Comparison of ENCODE assay signal across 10 cellular contexts in the genomic region with DNA sequence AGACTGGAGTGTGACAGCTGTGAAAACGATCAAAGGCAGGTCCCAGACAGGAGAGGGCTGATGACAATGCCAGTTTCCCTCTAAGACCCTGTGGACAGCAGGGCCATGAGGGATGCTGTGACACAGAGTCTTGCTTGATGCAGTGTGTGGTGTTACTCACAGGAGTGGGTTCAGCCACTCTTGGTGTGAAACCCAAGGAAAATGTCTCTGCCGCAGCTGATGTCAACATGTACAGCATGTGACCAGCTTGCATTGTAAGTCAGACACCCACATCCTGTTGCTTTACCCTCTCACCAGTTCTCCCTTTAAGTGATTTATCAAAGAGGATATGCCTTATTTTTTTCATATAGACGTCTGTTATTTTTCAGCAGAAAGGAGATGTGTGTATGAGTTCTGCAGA.
DNase-seq lines count a peak whose midpoint lies in the region; ATAC-seq and TF ChIP-seq lines count a peak whose summit lies in the region.
"Had no signal": no experiment of that assay in that cellular context is flagged by ENCODE, and none has a peak within 500 bp of the region (broad histone marks: within the 10 kb centered on the region; RNA-seq: fewer than 3 reads in every experiment).

No MANE protein-coding gene starts in this region.

- intact Hi-C loops in upper lobe of right lung (cut with DNase I): no loop called here

- H3K27ac ChIP-seq in brain microvascular endothelial cell (no peak overlapping the region), upper lobe of right lung (peak overlapping the region; percentile 24)
- H3K27ac ChIP-seq: A549, uterus had no signal

- DNase-seq in NCI-H2029 (lab: John Stamatoyannopoulos, UW) (peak; percentile 27), NCI-H2029 treated with DMSO at 0.1 percent for 48 hours (lab: John Stamatoyannopoulos, UW) (no peak), T-helper 22 cell (ENCODE audit: low read depth) (peak; percentile 88), brain microvascular endothelial cell (peak; percentile 76), non-pigmented ciliary epithelial cell (ENCODE audit: low read depth) (peak; percentile 27), upper lobe of right lung (peak; percentile 65), midbrain (lab: John Stamatoyannopoulos, UW) (no peak)

- no peak for TF ChIP-seq CTCF in brain microvascular endothelial cell (IDR thresholded peaks at IDR 0.05; ENCODE audit: low read depth, low read length, missing control alignments)
- no peak for TF ChIP-seq CTCF in upper lobe of right lung (IDR thresholded peaks at IDR 0.05)

- H3K4me3 ChIP-seq in brain microvascular endothelial cell (ENCODE audit: low read depth, low read length) (no peak overlapping the region), upper lobe of right lung (no peak overlapping the region)
- H3K4me3 ChIP-seq: A549, uterus had no signal

- H3K27me3 ChIP-seq in brain microvascular endothelial cell (replicated peaks) (no peaks in the 10 kb centered on the region), upper lobe of right lung (no peaks in the 10 kb centered on the region)
- H3K27me3 ChIP-seq: uterus had no signal

- in situ Hi-C loops in brain microvascular endothelial cell (cut with HindIII; ENCODE audit: low pct_ligation_motif_present, low sequenced_read_pairs): no loop called here

- no peaks in the 10 kb centered on the region for H3K36me3 ChIP-seq in brain microvascular endothelial cell (replicated peaks)
- no peaks in the 10 kb centered on the region for H3K36me3 ChIP-seq in upper lobe of right lung

- ATAC-seq in HG03457 (IDR thresholded peaks at IDR 0.05; ENCODE audit: unreplicated experiment) (peak; percentile 88), upper lobe of right lung (peak; percentile 97)
- ATAC-seq: A549 had no signal

- peaks cover under 1% of the 10 kb centered on the region for H3K4me1 ChIP-seq in upper lobe of right lung
- H3K4me1 ChIP-seq: A549, uterus had no signal

- H3K9me3 ChIP-seq in upper lobe of right lung: no peaks in the 10 kb centered on the region
- H3K9me3 ChIP-seq: A549, uterus had no signal

Comparison
In these comparisons a context has a peak if more than half of its experiments do, and no peak if none do; other contexts are left out.
1. DNase-seq: peak in NCI-H2029 (single experiment), T-helper 22 cell (single experiment), brain microvascular endothelial cell (single experiment), non-pigmented ciliary epithelial cell (single experiment) and upper lobe of right lung (single experiment); none in NCI-H2029 treated with DMSO at 0.1 percent for 48 hours (single experiment) and midbrain (single experiment).